In the genomic region with DNA sequence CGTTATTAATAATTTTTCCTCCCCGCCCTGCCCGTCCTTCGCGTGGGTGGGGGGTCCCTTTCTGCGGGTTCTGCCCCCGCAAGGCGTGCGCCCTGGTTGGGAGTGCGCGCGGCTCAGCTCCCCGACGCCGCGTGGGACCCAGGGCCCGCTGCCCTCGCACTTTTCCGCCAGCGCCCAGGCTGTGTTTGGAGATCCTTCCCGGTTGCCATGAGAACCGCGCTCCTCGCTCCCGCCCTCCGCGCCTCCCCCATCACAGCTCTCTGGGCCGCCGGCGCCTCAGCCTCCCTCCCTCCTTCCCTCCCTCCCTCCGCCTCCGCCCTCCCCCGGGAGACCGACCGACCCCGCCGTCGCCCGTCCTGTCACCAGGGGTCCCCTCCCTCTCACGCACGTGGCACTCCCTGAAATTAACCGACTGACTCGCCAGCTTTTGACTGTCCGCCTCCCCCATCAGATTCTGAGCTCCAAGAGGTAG, we compare ENCODE assay signal across 8 cellular contexts. TPM values are rescaled to one million over a fixed set of nuclear protein-coding genes. Genes with fewer than 3 reads are reported as not detected.
DNase-seq lines count a peak whose midpoint lies in the region; ATAC-seq, FAIRE-seq and TF ChIP-seq lines count a peak whose summit lies in the region.

No MANE protein-coding gene starts in this region.

- peaks cover 2% of the 10 kb centered on the region for H3K36me3 Mint-ChIP-seq in activated CD8-positive, alpha-beta memory T cell treated with anti-CD3 and anti-CD28 coated beads, Interleukin-2, amount 10 ng/mL, durations not matched to agents 7 days and 5 days
- H3K36me3 Mint-ChIP-seq in endodermal cell (ENCODE audit: low read depth) (no peaks in the 10 kb centered on the region), memory B cell (no peaks in the 10 kb centered on the region)
- H3K36me3 Mint-ChIP-seq in stimulated activated effector memory CD8-positive, alpha-beta T cell treated with anti-CD3 and anti-CD28 coated beads, Interleukin-12 subunit alpha, Interleukin-12 subunit beta, amount 100 ng/mL, for 72 hours, result peaks cover 28% of the 10 kb centered on the region

- H3K36me3 ChIP-seq in endodermal cell (ENCODE audit: control insufficient read depth, insufficient read depth, low read length), result no peaks in the 10 kb centered on the region

- peaks cover 3% of the 10 kb centered on the region for H3K27me3 Mint-ChIP-seq in activated CD8-positive, alpha-beta memory T cell treated with anti-CD3 and anti-CD28 coated beads, Interleukin-2, amount 10 ng/mL, durations not matched to agents 7 days and 5 days
- H3K27me3 Mint-ChIP-seq in endodermal cell (ENCODE audit: insufficient read depth) (peaks cover 65% of the 10 kb centered on the region), memory B cell (peaks cover 41% of the 10 kb centered on the region)

- H3K4me3 ChIP-seq in A549 (peak overlapping the region; percentile 49), endodermal cell (ENCODE audit: low read length) (peak overlapping the region; percentile 82)

- POLR2A ChIA-PET in A549 (lab: Yijun Ruan, JAX), result interaction anchor here (0.7 to 4.8 kb wide), 8 partner anchors 15 to 173 kb away, joined by 3 to 28 read pairs (median 6); a partner anchor contains a TSS

- H3K27ac ChIP-seq in A549 (peak overlapping the region; percentile 96 to 100), endodermal cell (ENCODE audit: low read depth, low read length) (peak overlapping the region; percentile 98)

- no peaks in the 10 kb centered on the region for H3K9me3 Mint-ChIP-seq in activated CD8-positive, alpha-beta memory T cell treated with anti-CD3 and anti-CD28 coated beads, Interleukin-2, amount 10 ng/mL, durations not matched to agents 7 days and 5 days (ENCODE audit: low read depth)
- H3K9me3 Mint-ChIP-seq in endodermal cell, result no peaks in the 10 kb centered on the region
- no peaks in the 10 kb centered on the region for H3K9me3 Mint-ChIP-seq in memory B cell
- no peaks in the 10 kb centered on the region for H3K9me3 Mint-ChIP-seq in stimulated activated effector memory CD8-positive, alpha-beta T cell treated with anti-CD3 and anti-CD28 coated beads, Interleukin-12 subunit alpha, Interleukin-12 subunit beta, amount 100 ng/mL, for 72 hours

- no peak for FAIRE-seq in A549 (lab: Jason Lieb, UNC)

- TF ChIP-seq CTCF in A549 (IDR thresholded peaks at IDR 0.05), result no peak
- no peak for TF ChIP-seq CTCF in endodermal cell (conservative IDR thresholded peaks at IDR 0.05)

- 0% methylated on average over 12 of the region's 44 CpGs for WGBS in A549 (ENCODE audit: missing lambda C conversion rate)
- WGBS in endodermal cell (ENCODE audit: insufficient coverage in 1 of 2, insufficient read length in 1 of 2), 2 experiments, result 0 to 1% methylated on average over 7 to 44 of the region's 44 CpGs

- peak overlapping the region; percentile 90 for H3K9ac ChIP-seq in endodermal cell (ENCODE audit: extremely low read depth, low read length, poor library complexity, severe bottlenecking)

- H3K4me2 ChIP-seq in A549, result peak overlapping the region; percentile 93

- peaks cover 10% of the 10 kb centered on the region for H3K27me3 ChIP-seq in endodermal cell (ENCODE audit: control insufficient read depth, insufficient read depth, low read length, poor library complexity, severe bottlenecking)

- H3K4me1 Mint-ChIP-seq in activated CD8-positive, alpha-beta memory T cell treated with anti-CD3 and anti-CD28 coated beads, Interleukin-2, amount 10 ng/mL, durations not matched to agents 7 days and 5 days, result peaks cover 65% of the 10 kb centered on the region
- peaks cover 6% of the 10 kb centered on the region for H3K4me1 Mint-ChIP-seq in endodermal cell
- H3K4me1 Mint-ChIP-seq in memory B cell, result peaks cover 43% of the 10 kb centered on the region
- H3K4me1 Mint-ChIP-seq in stimulated activated effector memory CD8-positive, alpha-beta T cell treated with anti-CD3 and anti-CD28 coated beads, Interleukin-12 subunit alpha, Interleukin-12 subunit beta, amount 100 ng/mL, for 72 hours, result peaks cover 65% of the 10 kb centered on the region

- peak; percentile 63 to 77 for ATAC-seq in A549
- ATAC-seq in activated CD8-positive, alpha-beta memory T cell treated with anti-CD3 and anti-CD28 coated beads, Interleukin-2, amount 10 ng/mL, durations not matched to agents 7 days and 5 days, result peak; percentile 27
- ATAC-seq in memory B cell (ENCODE audit: low read depth), result peak; percentile 11
- peak; percentile 11 for ATAC-seq in stimulated activated effector memory CD8-positive, alpha-beta T cell treated with anti-CD3 and anti-CD28 coated beads, Interleukin-12 subunit alpha, Interleukin-12 subunit beta, amount 100 ng/mL, for 72 hours
- no peak for ATAC-seq in GM18867 (IDR thresholded peaks at IDR 0.05; ENCODE audit: unreplicated experiment)

- peak in 1 of 2 experiments; percentile 91 for DNase-seq in A549 (ENCODE audit: low read depth in 1 of 2, low spot score in 1 of 2)
- DNase-seq in H4 (ENCODE audit: low spot score), result peak; percentile 93
- peak; percentile 37 for DNase-seq in NCI-H526 treated with DMSO at 0.1 percent for 48 hours (lab: John Stamatoyannopoulos, UW)
- peak; percentile 84 for DNase-seq in activated CD8-positive, alpha-beta memory T cell treated with anti-CD3 and anti-CD28 coated beads, Interleukin-2, amount 10 ng/mL, durations not matched to agents 7 days and 5 days
- DNase-seq in endodermal cell, result peak; percentile 94
- no peak for DNase-seq in memory B cell (ENCODE audit: low spot score in 2 of 2)
- peak in 1 of 2 donors; percentile 81 for DNase-seq in stimulated activated effector memory CD8-positive, alpha-beta T cell treated with anti-CD3 and anti-CD28 coated beads, Interleukin-12 subunit alpha, Interleukin-12 subunit beta, amount 100 ng/mL, for 72 hours (ENCODE audit: low spot score in 2 of 2)

- H3K27ac Mint-ChIP-seq in activated CD8-positive, alpha-beta memory T cell treated with anti-CD3 and anti-CD28 coated beads, Interleukin-2, amount 10 ng/mL, durations not matched to agents 7 days and 5 days, result peak overlapping the region; percentile 85
- H3K27ac Mint-ChIP-seq in endodermal cell (peak overlapping the region; percentile 93), memory B cell (peak overlapping the region; percentile 79)
- H3K27ac Mint-ChIP-seq in stimulated activated effector memory CD8-positive, alpha-beta T cell treated with anti-CD3 and anti-CD28 coated beads, Interleukin-12 subunit alpha, Interleukin-12 subunit beta, amount 100 ng/mL, for 72 hours, result peak overlapping the region; percentile 88

- H3K4me1 ChIP-seq in A549 (peaks cover 56% of the 10 kb centered on the region), endodermal cell (ENCODE audit: control insufficient read depth, insufficient read depth, low read length) (no peaks in the 10 kb centered on the region)

- no peak for TF ChIP-seq RAD21 in A549 (conservative IDR thresholded peaks at IDR 0.05 in 1 of 2, IDR thresholded peaks at IDR 0.05 in 1 of 2)

- CTCF ChIA-PET in A549 (lab: Yijun Ruan, JAX), result interaction anchor here (1.0 to 9.4 kb wide), 6 partner anchors 16 to 77 kb away, joined by 3 to 109 read pairs (median 8); no protein-coding TSS in a partner anchor
- CTCF ChIA-PET in activated CD8-positive, alpha-beta memory T cell treated with anti-CD3 and anti-CD28 coated beads, Interleukin-2, amount 10 ng/mL, durations not matched to agents 7 days and 5 days (lab: Charles Lee), result interaction anchor here (1.0 to 17.3 kb wide), 7 partner anchors 12 to 224 kb away, joined by 3 to 278 read pairs (median 4); a partner anchor contains a TSS

- no peak for TF ChIP-seq EP300 in A549 (IDR thresholded peaks at IDR 0.05)

- TF ChIP-seq POLR2A in A549 (IDR thresholded peaks at IDR 0.05; ENCODE audit: low read length), result no peak; the same call in 1 of the 2 replicates

- H3K9me3 ChIP-seq in A549, result no peaks in the 10 kb centered on the region
- no peaks in the 10 kb centered on the region for H3K9me3 ChIP-seq in endodermal cell (ENCODE audit: control insufficient read depth, low read length)

- peak overlapping the region; percentile 66 for H3K4me3 Mint-ChIP-seq in activated CD8-positive, alpha-beta memory T cell treated with anti-CD3 and anti-CD28 coated beads, Interleukin-2, amount 10 ng/mL, durations not matched to agents 7 days and 5 days
- peak overlapping the region; percentile 61 for H3K4me3 Mint-ChIP-seq in endodermal cell
- peak overlapping the region; percentile 75 for H3K4me3 Mint-ChIP-seq in memory B cell
- H3K4me3 Mint-ChIP-seq in stimulated activated effector memory CD8-positive, alpha-beta T cell treated with anti-CD3 and anti-CD28 coated beads, Interleukin-12 subunit alpha, Interleukin-12 subunit beta, amount 100 ng/mL, for 72 hours, result peak overlapping the region; percentile 95

RNA-seq across cellular contexts. Expression of a gene that starts 2.4 kb away (rescaled TPM):
- 5.4 and 6.9 TPM in 2 replicates for polyA plus RNA-seq in A549 (2011; rRNA removed)
- 28.5 and 47.8 TPM in 2 replicates for polyA plus RNA-seq in A549 (2012; cell fraction: cytosol; rRNA removed)
- 69.4 and 124 TPM in 2 replicates for polyA plus RNA-seq in A549 (2012; cell fraction: nucleus; rRNA removed)
- polyA plus RNA-seq in A549 (2017; fragmentation: RNase III; extraction: RNeasy Plus Mini Kit Qiagen cat#74134 plus additional on column Dnase treatment), result 37.8 to 43.2 TPM (median 41.5 TPM) in 3 replicates
- polyA minus RNA-seq in A549 (2011; rRNA and poly(A)+ RNA removed), result 5.0 and 10.7 TPM in 2 replicates
- total RNA-seq in H4 (2014; rRNA removed; shearing (Covaris generic)), result 44.6 and 60.9 TPM in 2 replicates
- 100 to 1,000 TPM; 197 to 247 TPM for total RNA-seq in activated CD8-positive, alpha-beta memory T cell treated with anti-CD3 and anti-CD28 coated beads, Interleukin-2, amount 10 ng/mL, durations not matched to agents 7 days and 5 days
- 10 to 100 TPM; 35.9 to 43.5 TPM for total RNA-seq in endodermal cell
- 154 TPM for polyA plus RNA-seq in endodermal cell (2013, experiment 1 of 2)
- polyA plus RNA-seq in endodermal cell (2013, experiment 2 of 2), result 157 TPM

RNA-seq across cellular contexts. Expression of a gene that starts 19.4 kb away (rescaled TPM):
- polyA plus RNA-seq in A549 (2011; rRNA removed) (not detected in 2 replicates), A549 (2017; fragmentation: RNase III; extraction: RNeasy Plus Mini Kit Qiagen cat#74134 plus additional on column Dnase treatment) (not detected in 3 replicates)
- polyA plus RNA-seq in A549 (2012; cell fraction: cytosol; rRNA removed), result not detected in 2 replicates
- not detected in 2 replicates for polyA plus RNA-seq in A549 (2012; cell fraction: nucleus; rRNA removed)
- polyA minus RNA-seq in A549 (2011; rRNA and poly(A)+ RNA removed), result not detected in 2 replicates
- 0.06 and 0.35 TPM in 2 replicates for total RNA-seq in H4 (2014; rRNA removed; shearing (Covaris generic))
- under 1 TPM in 1 of 2 experiments, not detected in 1; 0.12 TPM for total RNA-seq in activated CD8-positive, alpha-beta memory T cell treated with anti-CD3 and anti-CD28 coated beads, Interleukin-2, amount 10 ng/mL, durations not matched to agents 7 days and 5 days
- not detected for total RNA-seq in endodermal cell
- 0.21 TPM for polyA plus RNA-seq in endodermal cell (2013, experiment 1 of 2)
- 0.21 TPM for polyA plus RNA-seq in endodermal cell (2013, experiment 2 of 2)

RNA-seq across cellular contexts. Expression of a gene that starts 21.1 kb away (rescaled TPM):
- polyA plus RNA-seq in A549 (2011; rRNA removed), result 17.6 and 18.0 TPM in 2 replicates
- 43.0 and 56.5 TPM in 2 replicates for polyA plus RNA-seq in A549 (2012; cell fraction: cytosol; rRNA removed)
- polyA plus RNA-seq in A549 (2012; cell fraction: nucleus; rRNA removed), result 199 and 307 TPM in 2 replicates
- 48.5 to 71.0 TPM (median 60.7 TPM) in 3 replicates for polyA plus RNA-seq in A549 (2017; fragmentation: RNase III; extraction: RNeasy Plus Mini Kit Qiagen cat#74134 plus additional on column Dnase treatment)
- 17.4 and 29.8 TPM in 2 replicates for polyA minus RNA-seq in A549 (2011; rRNA and poly(A)+ RNA removed)
- total RNA-seq in H4 (2014; rRNA removed; shearing (Covaris generic)), result 0.33 and 0.45 TPM in 2 replicates
- 10 to 100 TPM; 29.6 to 30.0 TPM for total RNA-seq in activated CD8-positive, alpha-beta memory T cell treated with anti-CD3 and anti-CD28 coated beads, Interleukin-2, amount 10 ng/mL, durations not matched to agents 7 days and 5 days
- 100 to 1,000 TPM; 156 to 212 TPM for total RNA-seq in endodermal cell
- 502 TPM for polyA plus RNA-seq in endodermal cell (2013, experiment 1 of 2)
- 458 TPM for polyA plus RNA-seq in endodermal cell (2013, experiment 2 of 2)

RNA-seq across cellular contexts. Expression of a gene that starts 30.9 kb away (rescaled TPM):
- polyA plus RNA-seq in A549 (2011; rRNA removed) (67.8 and 78.5 TPM in 2 replicates), A549 (2017; fragmentation: RNase III; extraction: RNeasy Plus Mini Kit Qiagen cat#74134 plus additional on column Dnase treatment) (53.4 to 58.4 TPM (median 56.9 TPM) in 3 replicates)
- polyA plus RNA-seq in A549 (2012; cell fraction: cytosol; rRNA removed), result 120 and 188 TPM in 2 replicates
- polyA plus RNA-seq in A549 (2012; cell fraction: nucleus; rRNA removed), result 132 and 182 TPM in 2 replicates
- 33.4 and 59.6 TPM in 2 replicates for polyA minus RNA-seq in A549 (2011; rRNA and poly(A)+ RNA removed)
- 376 and 378 TPM in 2 replicates for total RNA-seq in H4 (2014; rRNA removed; shearing (Covaris generic))
- not detected for total RNA-seq in activated CD8-positive, alpha-beta memory T cell treated with anti-CD3 and anti-CD28 coated beads, Interleukin-2, amount 10 ng/mL, durations not matched to agents 7 days and 5 days
- total RNA-seq in endodermal cell, result 1 to 10 TPM in 1 of 2 donors, under 1 TPM in 1; 0.90 to 2.2 TPM
- 15.5 TPM for polyA plus RNA-seq in endodermal cell (2013, experiment 1 of 2)
- polyA plus RNA-seq in endodermal cell (2013, experiment 2 of 2), result 18.2 TPM

Comparison
In these comparisons a context has a peak if more than half of its experiments do, and no peak if none do; other contexts are left out.
1. DNase-seq: peak in H4 (single experiment), NCI-H526 treated with DMSO at 0.1 percent for 48 hours (single experiment), activated CD8-positive, alpha-beta memory T cell treated with anti-CD3 and anti-CD28 coated beads, Interleukin-2, amount 10 ng/mL, durations not matched to agents 7 days and 5 days (single experiment) and endodermal cell (single experiment); none in memory B cell (0 of 2).
2. RNA of a gene that starts 21.1 kb away (total RNA-seq): 156 to 212 TPM in endodermal cell and 29.6 to 30.0 TPM in activated CD8-positive, alpha-beta memory T cell treated with anti-CD3 and anti-CD28 coated beads, Interleukin-2, amount 10 ng/mL, durations not matched to agents 7 days and 5 days; 0.33 to 0.45 TPM in H4; every median in the first group is over 10 times any median in the second.
3. Peak in every context shown above with its lines, with median percentiles within 50 percentile points of each other: H3K27ac Mint-ChIP-seq and H3K4me3 Mint-ChIP-seq.